18 cellular contexts compared by ENCODE assay signal in the genomic region with DNA sequence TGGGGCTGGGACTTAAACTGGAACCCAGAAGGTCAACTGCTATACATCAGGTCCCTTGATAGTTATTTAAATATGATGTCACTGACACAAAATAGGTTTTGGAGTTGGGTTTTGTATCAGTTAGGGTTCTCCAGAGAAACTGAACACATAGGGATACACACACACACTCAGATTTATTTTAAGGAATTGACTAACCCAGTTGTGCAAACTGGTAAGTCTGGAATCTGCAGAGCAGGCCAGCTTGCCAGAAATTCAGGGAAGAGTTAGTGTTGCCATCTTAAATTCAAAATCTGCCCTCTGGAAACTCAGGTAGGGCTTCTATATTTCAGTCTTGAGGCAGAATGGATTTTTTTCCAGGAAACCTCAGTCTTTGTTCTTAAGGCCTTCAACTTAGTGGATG.
"Had no signal": no experiment of that assay in that cellular context is flagged by ENCODE, and none has a peak within 500 bp of the region (broad histone marks: within the 10 kb centered on the region; RNA-seq: fewer than 3 reads in every experiment).

No MANE protein-coding gene starts in this region.

- H3K9me3 ChIP-seq: colonic mucosa, left lung, lower lobe of right lung, thyroid gland, upper lobe of left lung, uterus had no signal

- H3K27ac ChIP-seq: colonic mucosa, left lung, lower lobe of right lung, parathyroid adenoma, thyroid gland, upper lobe of left lung, uterus had no signal

- H3K4me3 ChIP-seq: colonic mucosa, left lung, lower lobe of right lung, smooth muscle cell, thyroid gland, upper lobe of left lung, uterus had no signal

- ATAC-seq: left lung; lower lobe of right lung; natural killer cell treated with Interleukin-12 subunit alpha and Interleukin-12 subunit beta and Interleukin-15 and Interleukin-18, amount 100 ng/mL, for 72 hours; right cardiac atrium had no signal

- H3K4me2 ChIP-seq: smooth muscle cell had no signal

- H3K79me2 ChIP-seq: parathyroid adenoma had no signal

- H2AFZ ChIP-seq: parathyroid adenoma had no signal

- H3K27me3 ChIP-seq: colonic mucosa, left lung, thyroid gland, upper lobe of left lung, uterus had no signal

- H3K27me3 Mint-ChIP-seq: natural killer cell treated with Interleukin-12 subunit alpha and Interleukin-12 subunit beta and Interleukin-15 and Interleukin-18, amount 100 ng/mL, for 72 hours had no signal

- H3K27ac Mint-ChIP-seq: memory B cell; natural killer cell treated with Interleukin-12 subunit alpha and Interleukin-12 subunit beta and Interleukin-15 and Interleukin-18, amount 100 ng/mL, for 72 hours had no signal

- H3K36me3 ChIP-seq: colonic mucosa, left lung, lower lobe of right lung, thyroid gland, upper lobe of left lung, uterus had no signal

- H3K36me3 Mint-ChIP-seq: memory B cell; natural killer cell treated with Interleukin-12 subunit alpha and Interleukin-12 subunit beta and Interleukin-15 and Interleukin-18, amount 100 ng/mL, for 72 hours had no signal

- DNase-seq: dermis blood vessel endothelial cell; foreskin melanocyte; islet precursor cell; left lung; lower lobe of right lung; midbrain; occipital lobe; right cardiac atrium; stimulated activated CD4-positive, alpha-beta T cell treated with anti-CD3 and anti-CD28 coated beads, Interleukin-2, amount 100 ng/mL, for 48 hours; stimulated activated naive CD4-positive, alpha-beta T cell treated with Interleukin-2 at 50 U/mL for 16 hours; thyroid gland; upper lobe of left lung; uterus had no signal

- H3K4me3 Mint-ChIP-seq: memory B cell; natural killer cell treated with Interleukin-12 subunit alpha and Interleukin-12 subunit beta and Interleukin-15 and Interleukin-18, amount 100 ng/mL, for 72 hours had no signal

- H3K4me1 ChIP-seq: parathyroid adenoma, thyroid gland, uterus had no signal

- H3K9me3 Mint-ChIP-seq: memory B cell; natural killer cell treated with Interleukin-12 subunit alpha and Interleukin-12 subunit beta and Interleukin-15 and Interleukin-18, amount 100 ng/mL, for 72 hours had no signal

- H3K9ac ChIP-seq: parathyroid adenoma had no signal
